In genomic region chr10:13654118-13654830, GRCh38 we compare ENCODE assay signal across 22 cellular contexts.
DNase-seq lines count a peak whose midpoint lies in the region; ATAC-seq, FAIRE-seq and TF ChIP-seq lines count a peak whose summit lies in the region.
"Had no signal": no experiment of that assay in that cellular context is flagged by ENCODE, and none has a peak within 500 bp of the region (broad histone marks: within the 10 kb centered on the region; RNA-seq: fewer than 3 reads in every experiment).

No MANE protein-coding gene starts in this region.

- no peak overlapping the region for H3K4me3 ChIP-seq in GM12878
- H3K4me3 ChIP-seq: Peyer's patch, SJSA1 had no signal

- TF ChIP-seq CTCF in GM12878 (IDR thresholded peaks at IDR 0.05 in 2 of 3, conservative IDR thresholded peaks at IDR 0.05 in 1 of 3; ENCODE audit: control insufficient read depth in 2 of 3, extremely low read depth in 1 of 3, insufficient read depth in 1 of 3, low read depth in 3 of 3, low read length in 3 of 3), result no peak

- no peak for TF ChIP-seq RAD21 in GM12878 (IDR thresholded peaks at IDR 0.05; ENCODE audit: insufficient read depth, low read depth, low read length)

- no peaks in the 10 kb centered on the region for H4K20me1 ChIP-seq in GM12878 (ENCODE audit: control insufficient read depth, insufficient read depth)

- H3K4me1 ChIP-seq in GM12878 (ENCODE audit: control insufficient read depth, insufficient read depth, low read length), result no peaks in the 10 kb centered on the region
- H3K4me1 ChIP-seq: SJSA1 had no signal

- RAD21 ChIA-PET in GM12878 (lab: Charles Lee; ENCODE audit: unreplicated experiment), result interaction anchor here (1.7 kb wide), 1 partner anchor 81 kb away, joined by 4 read pairs; no protein-coding TSS in a partner anchor

- peak; percentile 51 for TF ChIP-seq POLR2A in GM12878 (IDR thresholded peaks at IDR 0.05; ENCODE audit: low read depth, low read length)

- CTCF ChIA-PET in GM12878 (lab: Yijun Ruan, JAX), result interaction anchor here (0.6 to 1.3 kb wide), 4 partner anchors 39 to 111 kb away, joined by 3 read pairs; no protein-coding TSS in a partner anchor

- H3K27ac Mint-ChIP-seq in activated naive CD8-positive, alpha-beta T cell treated with anti-CD3 and anti-CD28 coated beads, Interleukin-2, amount 10 ng/mL, durations not matched to agents 7 days and 5 days, result peak overlapping the region; percentile 6
- H3K27ac Mint-ChIP-seq in activated naive CD8-positive, alpha-beta T cell treated with anti-CD3 and anti-CD28 coated beads, Interleukin-2, amount 50 U/mL, for 24 hours, result no peak overlapping the region

- BruUV-seq in GM12878 (replicated peaks; lab: Mats Ljungman, UMichigan), result no TSS peak

- WGBS in GM12878 (ENCODE audit: insufficient coverage, insufficient replicate concordance, low lambda C conversion rate, missing lambda C conversion rate), result 96% methylated on average over 8 of the region's 8 CpGs

- SMC1A ChIA-PET in GM12878 (lab: Charles Lee; ENCODE audit: uncharacterized antibody, unreplicated experiment), result interaction anchor here (0.9 to 2.0 kb wide), 2 partner anchors 122 to 133 kb away, joined by 3 to 4 read pairs; no protein-coding TSS in a partner anchor

- no peaks in the 10 kb centered on the region for H3K27me3 Mint-ChIP-seq in activated naive CD8-positive, alpha-beta T cell treated with anti-CD3 and anti-CD28 coated beads, Interleukin-2, amount 10 ng/mL, durations not matched to agents 7 days and 5 days
- H3K27me3 Mint-ChIP-seq in activated naive CD8-positive, alpha-beta T cell treated with anti-CD3 and anti-CD28 coated beads, Interleukin-2, amount 50 U/mL, for 24 hours, result no peaks in the 10 kb centered on the region

- no peak overlapping the region for H3K4me2 ChIP-seq in GM12878 (ENCODE audit: control insufficient read depth, insufficient read depth)

- peaks cover 21 to 43% of the 10 kb centered on the region in 2 experiments for H3K36me3 ChIP-seq in GM12878 (ENCODE audit: control insufficient read depth in 2 of 2, insufficient read depth in 2 of 2, low read length in 1 of 2)

- H3K4me3 Mint-ChIP-seq in activated naive CD8-positive, alpha-beta T cell treated with anti-CD3 and anti-CD28 coated beads, Interleukin-2, amount 10 ng/mL, durations not matched to agents 7 days and 5 days, result no peak overlapping the region
- no peak overlapping the region for H3K4me3 Mint-ChIP-seq in activated naive CD8-positive, alpha-beta T cell treated with anti-CD3 and anti-CD28 coated beads, Interleukin-2, amount 50 U/mL, for 24 hours

- no peaks in the 10 kb centered on the region for H3K27me3 ChIP-seq in GM12878 (replicated peaks in 1 of 2; ENCODE audit: control insufficient read depth in 2 of 2, insufficient read depth in 2 of 2, low read length in 1 of 2)
- H3K27me3 ChIP-seq: Peyer's patch, SJSA1 had no signal

- intact Hi-C loops in GM12878 (cut with micrococcal nuclease; ENCODE audit: unreplicated experiment), result no loop called here

- POLR2A ChIA-PET in activated naive CD8-positive, alpha-beta T cell treated with anti-CD3 and anti-CD28 coated beads, Interleukin-2, amount 10 ng/mL, durations not matched to agents 7 days and 5 days (lab: Charles Lee), result no interaction called here
- POLR2A ChIA-PET in GM12878 (lab: Charles Lee), result no interaction called here

- no peak overlapping the region for H2AFZ ChIP-seq in GM12878 (ENCODE audit: control insufficient read depth, low read depth, low read length)

- in situ Hi-C loops in GM12878 (cut with MboI), result no loop called here

- no peaks in the 10 kb centered on the region for H3K9me3 Mint-ChIP-seq in activated naive CD8-positive, alpha-beta T cell treated with anti-CD3 and anti-CD28 coated beads, Interleukin-2, amount 10 ng/mL, durations not matched to agents 7 days and 5 days
- H3K9me3 Mint-ChIP-seq in activated naive CD8-positive, alpha-beta T cell treated with anti-CD3 and anti-CD28 coated beads, Interleukin-2, amount 50 U/mL, for 24 hours, result no peaks in the 10 kb centered on the region

- ATAC-seq in activated naive CD8-positive, alpha-beta T cell treated with anti-CD3 and anti-CD28 coated beads, Interleukin-2, amount 10 ng/mL, durations not matched to agents 7 days and 5 days (ENCODE audit: low read depth), result no peak
- no peak for ATAC-seq in activated naive CD8-positive, alpha-beta T cell treated with anti-CD3 and anti-CD28 coated beads, Interleukin-2, amount 50 U/mL, for 24 hours
- ATAC-seq in GM12878 (no peak), GM19397 (IDR thresholded peaks at IDR 0.05; ENCODE audit: unreplicated experiment) (no peak), HG02759 (IDR thresholded peaks at IDR 0.05; ENCODE audit: unreplicated experiment) (no peak)

- no peaks in the 10 kb centered on the region for H3K79me2 ChIP-seq in GM12878 (ENCODE audit: control insufficient read depth, insufficient read depth, low read length)

- peaks cover under 1% of the 10 kb centered on the region for H3K36me3 Mint-ChIP-seq in activated naive CD8-positive, alpha-beta T cell treated with anti-CD3 and anti-CD28 coated beads, Interleukin-2, amount 10 ng/mL, durations not matched to agents 7 days and 5 days
- peaks cover under 1% of the 10 kb centered on the region for H3K36me3 Mint-ChIP-seq in activated naive CD8-positive, alpha-beta T cell treated with anti-CD3 and anti-CD28 coated beads, Interleukin-2, amount 50 U/mL, for 24 hours (ENCODE audit: low read depth)

- no peak for FAIRE-seq in GM12878 (lab: Jason Lieb, UNC)
- FAIRE-seq: D721Med, GM19239, HTR-8/SVneo had no signal

- H3K27ac ChIP-seq in GM12878 (ENCODE audit: control insufficient read depth, insufficient read depth), result no peak overlapping the region
- H3K27ac ChIP-seq: C4-2B, Peyer's patch, SJSA1 had no signal

- H3K9me3 ChIP-seq in GM12878 (replicated peaks; ENCODE audit: control insufficient read depth, insufficient read depth, low read length), result no peaks in the 10 kb centered on the region
- H3K9me3 ChIP-seq: Peyer's patch, SJSA1 had no signal

- no peak overlapping the region for H3K9ac ChIP-seq in GM12878 (ENCODE audit: control insufficient read depth, insufficient read depth, low read length)

- peaks cover 4% of the 10 kb centered on the region for H3K4me1 Mint-ChIP-seq in activated naive CD8-positive, alpha-beta T cell treated with anti-CD3 and anti-CD28 coated beads, Interleukin-2, amount 10 ng/mL, durations not matched to agents 7 days and 5 days
- peaks cover 7% of the 10 kb centered on the region for H3K4me1 Mint-ChIP-seq in activated naive CD8-positive, alpha-beta T cell treated with anti-CD3 and anti-CD28 coated beads, Interleukin-2, amount 50 U/mL, for 24 hours

- no peak for TF ChIP-seq EP300 in GM12878 (IDR thresholded peaks at IDR 0.05; ENCODE audit: borderline replicate concordance in 1 of 2, control insufficient read depth in 1 of 2, low read depth in 2 of 2, low read length in 2 of 2)

- no peak for DNase-seq in activated naive CD8-positive, alpha-beta T cell treated with anti-CD3 and anti-CD28 coated beads, Interleukin-2, amount 10 ng/mL, durations not matched to agents 7 days and 5 days
- DNase-seq in activated naive CD8-positive, alpha-beta T cell treated with anti-CD3 and anti-CD28 coated beads, Interleukin-2, amount 50 U/mL, for 24 hours, result no peak
- DNase-seq in GM12878 (ENCODE audit: low read depth, low spot score), result no peak
- DNase-seq in islet precursor cell, result peak; percentile 38
- no peak for DNase-seq in NCI-H1417 (lab: John Stamatoyannopoulos, UW)
- DNase-seq: AML-193, DMS53, GDM1, H7, KG1, NCI-H1092 treated with DMSO at 0.1 percent for 48 hours, NCI-H2081, NCI-H2171 treated with DMSO at 0.1 percent for 48 hours, NCI-H446, Peyer's patch had no signal

TF ChIP-seq in GM12878, 131 proteins besides CTCF, POLR2A, EP300 and RAD21:
- TF ChIP-seq, protein P1, sequence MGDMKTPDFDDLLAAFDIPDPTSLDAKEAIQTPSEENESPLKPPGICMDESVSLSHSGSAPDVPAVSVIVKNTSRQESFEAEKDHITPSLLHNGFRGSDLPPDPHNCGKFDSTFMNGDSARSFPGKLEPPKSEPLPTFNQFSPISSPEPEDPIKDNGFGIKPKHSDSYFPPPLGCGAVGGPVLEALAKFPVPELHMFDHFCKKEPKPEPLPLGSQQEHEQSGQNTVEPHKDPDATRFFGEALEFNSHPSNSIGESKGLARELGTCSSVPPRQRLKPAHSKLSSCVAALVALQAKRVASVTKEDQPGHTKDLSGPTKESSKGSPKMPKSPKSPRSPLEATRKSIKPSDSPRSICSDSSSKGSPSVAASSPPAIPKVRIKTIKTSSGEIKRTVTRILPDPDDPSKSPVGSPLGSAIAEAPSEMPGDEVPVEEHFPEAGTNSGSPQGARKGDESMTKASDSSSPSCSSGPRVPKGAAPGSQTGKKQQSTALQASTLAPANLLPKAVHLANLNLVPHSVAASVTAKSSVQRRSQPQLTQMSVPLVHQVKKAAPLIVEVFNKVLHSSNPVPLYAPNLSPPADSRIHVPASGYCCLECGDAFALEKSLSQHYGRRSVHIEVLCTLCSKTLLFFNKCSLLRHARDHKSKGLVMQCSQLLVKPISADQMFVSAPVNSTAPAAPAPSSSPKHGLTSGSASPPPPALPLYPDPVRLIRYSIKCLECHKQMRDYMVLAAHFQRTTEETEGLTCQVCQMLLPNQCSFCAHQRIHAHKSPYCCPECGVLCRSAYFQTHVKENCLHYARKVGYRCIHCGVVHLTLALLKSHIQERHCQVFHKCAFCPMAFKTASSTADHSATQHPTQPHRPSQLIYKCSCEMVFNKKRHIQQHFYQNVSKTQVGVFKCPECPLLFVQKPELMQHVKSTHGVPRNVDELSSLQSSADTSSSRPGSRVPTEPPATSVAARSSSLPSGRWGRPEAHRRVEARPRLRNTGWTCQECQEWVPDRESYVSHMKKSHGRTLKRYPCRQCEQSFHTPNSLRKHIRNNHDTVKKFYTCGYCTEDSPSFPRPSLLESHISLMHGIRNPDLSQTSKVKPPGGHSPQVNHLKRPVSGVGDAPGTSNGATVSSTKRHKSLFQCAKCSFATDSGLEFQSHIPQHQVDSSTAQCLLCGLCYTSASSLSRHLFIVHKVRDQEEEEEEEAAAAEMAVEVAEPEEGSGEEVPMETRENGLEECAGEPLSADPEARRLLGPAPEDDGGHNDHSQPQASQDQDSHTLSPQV (IDR thresholded peaks at IDR 0.05), result no peak
- TF ChIP-seq POLR2AphosphoS5 (IDR thresholded peaks at IDR 0.05; ENCODE audit: low read length), result peak; percentile 50; the same call in 1 of the 2 replicates
